ENCODE assay signal across 8 cellular contexts in genomic region chr6:89298680-89299450, GRCh38. TPM values are rescaled to one million over a fixed set of nuclear protein-coding genes. Genes with fewer than 3 reads are reported as not detected.
DNase-seq lines count a peak whose midpoint lies in the region; ATAC-seq, FAIRE-seq and TF ChIP-seq lines count a peak whose summit lies in the region.

No MANE protein-coding gene starts in this region.

- no peak overlapping the region for H3K9ac ChIP-seq in BLaER1 treated with 17β-estradiol and CSF1 and Interleukin-3, amounts not matched to agents 10 nM and 100 nM
- H3K9ac ChIP-seq in PC-3 (ENCODE audit: low read length): peak overlapping the region; percentile 57

- ATAC-seq in PC-3 (peak; percentile 53), gastrocnemius medialis (peak; percentile 66 to 72)

- no peak overlapping the region for H2AFZ ChIP-seq in PC-3 (ENCODE audit: low read length)

- H4K20me1 ChIP-seq in BLaER1 treated with 17β-estradiol and CSF1 and Interleukin-3, amounts not matched to agents 10 nM and 100 nM: no peaks in the 10 kb centered on the region
- H4K20me1 ChIP-seq in PC-3 (ENCODE audit: low read length): no peaks in the 10 kb centered on the region

- peaks cover 9 to 18% (median 13%) of the 10 kb centered on the region in 10 experiments; a peak in 18 of 20 replicates for H3K4me1 ChIP-seq in BLaER1 treated with 17β-estradiol and CSF1 and Interleukin-3, amounts not matched to agents 10 nM and 100 nM
- peaks cover 26% of the 10 kb centered on the region for H3K4me1 ChIP-seq in PC-3 (ENCODE audit: insufficient read depth, low read length)
- peaks cover 15 to 21% of the 10 kb centered on the region in 2 donors for H3K4me1 ChIP-seq in gastrocnemius medialis

- H3K9me3 ChIP-seq in BLaER1 treated with 17β-estradiol and CSF1 and Interleukin-3, amounts not matched to agents 10 nM and 100 nM (replicated peaks in 1 of 11): no peaks in the 10 kb centered on the region
- H3K9me3 ChIP-seq in PC-3 (ENCODE audit: low read length): no peaks in the 10 kb centered on the region
- no peaks in the 10 kb centered on the region for H3K9me3 ChIP-seq in gastrocnemius medialis

- no peak for TF ChIP-seq POLR2A in H54 (IDR thresholded peaks at IDR 0.05; ENCODE audit: low read depth, low read length)
- TF ChIP-seq POLR2A in gastrocnemius medialis (IDR thresholded peaks at IDR 0.05): no peak

- CTCF ChIA-PET in PC-3 (lab: Charles Lee): interaction anchor here (0.6 kb wide), 1 partner anchor 218 kb away, joined by 12 read pairs; the partner anchor contains the start of gene PNRC1

- POLR2A ChIA-PET in PC-3 (lab: Charles Lee; ENCODE audit: unreplicated experiment): no interaction called here

- DNase-seq in H54 (ENCODE audit: insufficient read length, low spot score): peak; percentile 22
- peak; percentile 89 for DNase-seq in PC-3
- DNase-seq in bronchial epithelial cell (ENCODE audit: low read depth): peak; percentile 46
- peak in 1 of 2 donors; percentile 32 for DNase-seq in gastrocnemius medialis
- DNase-seq in cardiac septum (ENCODE audit: low spot score): no peak
- DNase-seq in AG08396 (ENCODE audit: low spot score): no peak
- no peak for DNase-seq in activated CD8-positive, alpha-beta memory T cell treated with anti-CD3 and anti-CD28 coated beads, Interleukin-2, amount 50 U/mL, for 4 hours

- H3K4me2 ChIP-seq in BLaER1 treated with 17β-estradiol and CSF1 and Interleukin-3, amounts not matched to agents 10 nM and 100 nM: peak overlapping the region in 10 of 11 experiments; percentile 15 to 59 (median 42); a peak in 12 of 22 replicates
- peak overlapping the region; percentile 73 for H3K4me2 ChIP-seq in PC-3 (ENCODE audit: low read length)

- H3K79me2 ChIP-seq in PC-3 (ENCODE audit: low read length): no peaks in the 10 kb centered on the region

- no peaks in the 10 kb centered on the region for H3K27me3 ChIP-seq in BLaER1 treated with 17β-estradiol and CSF1 and Interleukin-3, amounts not matched to agents 10 nM and 100 nM
- H3K27me3 ChIP-seq in PC-3 (ENCODE audit: low read length): no peaks in the 10 kb centered on the region
- H3K27me3 ChIP-seq in bronchial epithelial cell (ENCODE audit: control insufficient read depth, insufficient read depth, low read length): peaks cover 34% of the 10 kb centered on the region
- no peaks in the 10 kb centered on the region for H3K27me3 ChIP-seq in gastrocnemius medialis

- H3K9me2 ChIP-seq in PC-3 (replicated peaks; ENCODE audit: low read length): no peaks in the 10 kb centered on the region

- in situ Hi-C loops in gastrocnemius medialis (cut with MboI; ENCODE audit: low sequenced_read_pairs in 4 of 4): no loop called here

- intact Hi-C loops in PC-3 (cut with micrococcal nuclease) (loop anchor here (1.0 kb wide), 1 partner anchor 53 kb away; the partner anchor contains the start of gene UBE2J1), gastrocnemius medialis (cut with DNase I; ENCODE audit: low total_unique reads) (loop anchor here (2.0 kb wide), 1 partner anchor 54 kb away; the partner anchor contains the start of gene UBE2J1), cardiac septum (cut with DNase I) (no loop called here)

- peak overlapping the region in 1 of 11 experiments; percentile 27; a peak in 1 of 22 replicates for H3K27ac ChIP-seq in BLaER1 treated with 17β-estradiol and CSF1 and Interleukin-3, amounts not matched to agents 10 nM and 100 nM
- peak overlapping the region; percentile 90 for H3K27ac ChIP-seq in PC-3 (ENCODE audit: low read length)
- peak overlapping the region; percentile 71 to 86 (median 78) for H3K27ac ChIP-seq in gastrocnemius medialis

- no peak for TF ChIP-seq CTCF in PC-3 (conservative IDR thresholded peaks at IDR 0.05; ENCODE audit: low read depth, low read length)
- no peak for TF ChIP-seq CTCF in bronchial epithelial cell (IDR thresholded peaks at IDR 0.05; ENCODE audit: insufficient read depth, low read length, severe bottlenecking)
- no peak for TF ChIP-seq CTCF in gastrocnemius medialis (IDR thresholded peaks at IDR 0.05 in 4 of 5, conservative IDR thresholded peaks at IDR 0.05 in 1 of 5)

- H3K4me3 ChIP-seq in BLaER1 treated with 17β-estradiol and CSF1 and Interleukin-3, amounts not matched to agents 10 nM and 100 nM: no peak overlapping the region
- peak overlapping the region; percentile 22; the same call in 1 of the 2 replicates for H3K4me3 ChIP-seq in PC-3 (ENCODE audit: low read length)
- no peak overlapping the region for H3K4me3 ChIP-seq in bronchial epithelial cell (ENCODE audit: low read depth, low read length)
- H3K4me3 ChIP-seq in gastrocnemius medialis: no peak overlapping the region

- no peaks in the 10 kb centered on the region for H3F3A ChIP-seq in PC-3 (ENCODE audit: low read length, unreplicated experiment)

- BruUV-seq in PC-3 (replicated peaks; lab: Mats Ljungman, UMichigan): no TSS peak

- peak; percentile 86 for FAIRE-seq in H54 (lab: Jason Lieb, UNC)
- no peak for FAIRE-seq in bronchial epithelial cell (lab: Jason Lieb, UNC)

- H3K36me3 ChIP-seq in BLaER1 treated with 17β-estradiol and CSF1 and Interleukin-3, amounts not matched to agents 10 nM and 100 nM: no peaks in the 10 kb centered on the region
- H3K36me3 ChIP-seq in PC-3 (ENCODE audit: low read depth, low read length) (no peaks in the 10 kb centered on the region), bronchial epithelial cell (ENCODE audit: control insufficient read depth, insufficient read depth, low read length) (no peaks in the 10 kb centered on the region), gastrocnemius medialis (no peaks in the 10 kb centered on the region)

RNA-seq across cellular contexts. Expression of gene GABRR2, which starts 16.2 kb away (rescaled TPM):
- total RNA-seq in PC-3 (2014; rRNA removed): 0.23 and 0.36 TPM in 2 replicates
- total RNA-seq in bronchial epithelial cell: under 0.01 and 0.26 TPM in 2 replicates
- under 1 TPM in 2 of 4 donors, not detected in 2; 0.24 to 0.71 TPM for total RNA-seq in gastrocnemius medialis
- total RNA-seq in cardiac septum: 1.7 TPM

RNA-seq across cellular contexts. Expression of gene UBE2J1, which starts 53.7 kb away (rescaled TPM):
- total RNA-seq in PC-3 (2014; rRNA removed) (22.4 and 23.2 TPM in 2 replicates), bronchial epithelial cell (20.5 and 28.4 TPM in 2 replicates), gastrocnemius medialis (10 to 100 TPM; 10.5 to 15.1 (median 14.6) TPM), cardiac septum (18.0 TPM)

Comparison
In these comparisons a context has a peak if more than half of its experiments do, and no peak if none do; other contexts are left out.
1. DNase-seq: peak in H54 (single experiment), PC-3 (single experiment) and bronchial epithelial cell (single experiment); none in cardiac septum (single experiment), AG08396 (single experiment) and activated CD8-positive, alpha-beta memory T cell treated with anti-CD3 and anti-CD28 coated beads, Interleukin-2, amount 50 U/mL, for 4 hours (single experiment).